8 cellular contexts compared by ENCODE assay signal in the genomic region with DNA sequence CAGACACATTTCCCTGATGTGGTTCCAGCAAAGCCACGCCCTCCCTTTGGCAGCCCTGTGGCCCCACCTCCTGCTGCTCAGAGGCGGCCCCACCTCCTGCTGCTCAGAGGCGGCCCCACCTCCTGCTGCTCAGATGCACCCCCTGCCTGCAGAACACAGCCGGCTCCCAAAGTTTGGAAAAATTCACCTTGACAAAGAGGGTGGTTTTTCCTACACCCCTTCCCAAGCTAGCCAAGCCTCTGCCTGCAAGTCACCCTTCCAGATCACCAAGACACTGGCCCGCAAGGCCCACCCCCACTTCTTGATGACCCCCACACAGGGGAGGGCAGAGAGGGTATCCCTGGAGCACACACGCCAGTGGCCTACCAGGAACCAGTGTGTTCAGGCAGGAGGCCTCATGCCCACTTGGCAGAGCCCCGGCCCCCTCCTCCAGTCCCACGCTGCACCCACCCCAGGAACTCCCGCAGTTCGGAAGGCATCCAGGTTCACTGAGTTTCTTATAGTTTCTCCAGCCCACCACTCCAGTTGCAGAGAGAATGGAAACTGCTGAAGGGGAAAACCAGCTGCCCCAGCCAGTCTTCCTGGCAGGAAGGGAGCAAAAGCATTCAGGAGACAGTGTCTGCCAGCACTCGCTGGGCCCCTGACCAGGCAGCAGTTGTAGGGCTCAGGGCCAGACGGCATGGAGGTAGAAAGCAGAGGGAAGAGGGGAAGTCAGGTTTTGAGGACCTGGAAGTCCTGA. TPM values are rescaled to one million over a fixed set of nuclear protein-coding genes. Genes with fewer than 3 reads are reported as not detected.
DNase-seq lines count a peak whose midpoint lies in the region; ATAC-seq and TF ChIP-seq lines count a peak whose summit lies in the region.

No MANE protein-coding gene starts in this region.

- H3K9me3 ChIP-seq in BE2C (no peaks in the 10 kb centered on the region), endodermal cell (ENCODE audit: control insufficient read depth, low read length) (no peaks in the 10 kb centered on the region), muscle layer of colon (ENCODE audit: low read length) (no peaks in the 10 kb centered on the region)

- H3F3A ChIP-seq in GM23338 (replicated peaks; ENCODE audit: low read depth), result peaks cover 31% of the 10 kb centered on the region

- H2AFZ ChIP-seq in GM23338, result no peak overlapping the region

- H3K9me2 ChIP-seq in GM23338 (ENCODE audit: insufficient read depth), result no peaks in the 10 kb centered on the region

- H3K79me2 ChIP-seq in GM23338 (replicated peaks; ENCODE audit: insufficient read depth), result peaks cover 2% of the 10 kb centered on the region; the same call in 1 of the 2 replicates

- H3K4me2 ChIP-seq in GM23338, result peak overlapping the region; percentile 60

- H3K36me3 Mint-ChIP-seq in GM23338 (ENCODE audit: low read depth), result peaks cover 56% of the 10 kb centered on the region
- H3K36me3 Mint-ChIP-seq in endodermal cell (ENCODE audit: low read depth), result peaks cover 32% of the 10 kb centered on the region

- H3K27me3 Mint-ChIP-seq in GM23338 (ENCODE audit: insufficient read depth, low read depth, poor library complexity) (peaks cover 34% of the 10 kb centered on the region), endodermal cell (ENCODE audit: insufficient read depth) (peaks cover 35% of the 10 kb centered on the region)

- H3K9ac ChIP-seq in endodermal cell (ENCODE audit: extremely low read depth, low read length, poor library complexity, severe bottlenecking) (no peak overlapping the region), muscle layer of colon (ENCODE audit: low read length) (no peak overlapping the region)

- peaks cover 20% of the 10 kb centered on the region for H3K27me3 ChIP-seq in BE2C
- H3K27me3 ChIP-seq in GM23338 (ENCODE audit: insufficient read depth), result peaks cover 4% of the 10 kb centered on the region; the same call in 1 of the 2 replicates
- H3K27me3 ChIP-seq in endodermal cell (ENCODE audit: control insufficient read depth, insufficient read depth, low read length, poor library complexity, severe bottlenecking), result peaks cover 34% of the 10 kb centered on the region
- H3K27me3 ChIP-seq in muscle layer of colon (ENCODE audit: control insufficient read depth in 1 of 2, insufficient read depth in 2 of 2, low read length in 2 of 2), result peaks cover 0 to 30% of the 10 kb centered on the region in 2 donors

- H3K4me1 ChIP-seq in BE2C (peaks cover 5% of the 10 kb centered on the region; the same call in 1 of the 2 replicates), GM23338 (ENCODE audit: insufficient read depth) (peaks cover 34% of the 10 kb centered on the region), endodermal cell (ENCODE audit: control insufficient read depth, insufficient read depth, low read length) (no peaks in the 10 kb centered on the region), muscle layer of colon (ENCODE audit: insufficient read depth, low read length) (peaks cover 26% of the 10 kb centered on the region)

- 75 to 89% methylated on average over 6 to 12 of the region's 12 CpGs for WGBS in endodermal cell (ENCODE audit: insufficient coverage in 1 of 2, insufficient read length in 1 of 2), 2 experiments

- H3K27ac Mint-ChIP-seq in GM23338 (peak overlapping the region; percentile 95), endodermal cell (peak overlapping the region; percentile 85)

- ATAC-seq in GM23338 (peak; percentile 1), HG02678 (IDR thresholded peaks at IDR 0.05; ENCODE audit: unreplicated experiment) (no peak)

- peak; percentile 95 for DNase-seq in BE2C
- peak; percentile 53 for DNase-seq in GM23338 (ENCODE audit: low spot score)
- DNase-seq in NCI-H774 (lab: John Stamatoyannopoulos, UW), result peak; percentile 73
- DNase-seq in activated CD8-positive, alpha-beta memory T cell treated with anti-CD3 and anti-CD28 coated beads for 24 hours, result peak; percentile 85
- peak; percentile 77 for DNase-seq in endodermal cell
- peak; percentile 28 to 66 for DNase-seq in stimulated activated CD8-positive, alpha-beta memory T cell treated with anti-CD3 and anti-CD28 coated beads, Interleukin-7, amount 100 ng/mL, for 1 hour (ENCODE audit: low read depth in 2 of 2)

- TF ChIP-seq CTCF in BE2C (IDR thresholded peaks at IDR 0.05; ENCODE audit: low read depth, low read length) (peak; percentile 61), GM23338 (conservative IDR thresholded peaks at IDR 0.05; ENCODE audit: low read depth in 2 of 2) (peak; percentile 24 to 46; a peak in 3 of 4 replicates), endodermal cell (conservative IDR thresholded peaks at IDR 0.05) (peak; percentile 39)

- H4K20me1 ChIP-seq in GM23338 (replicated peaks; ENCODE audit: insufficient read depth), result peaks cover 23% of the 10 kb centered on the region

- no peaks in the 10 kb centered on the region for H3K36me3 ChIP-seq in BE2C
- peaks cover 9% of the 10 kb centered on the region; the same call in 1 of the 2 replicates for H3K36me3 ChIP-seq in GM23338 (ENCODE audit: insufficient read depth)
- peaks cover 25% of the 10 kb centered on the region for H3K36me3 ChIP-seq in endodermal cell (ENCODE audit: control insufficient read depth, insufficient read depth, low read length)
- peaks cover 5% of the 10 kb centered on the region for H3K36me3 ChIP-seq in muscle layer of colon (ENCODE audit: insufficient read depth, low read length)

- H3K4me3 ChIP-seq in BE2C (ENCODE audit: low read depth, low read length) (no peak overlapping the region), GM23338 (peak overlapping the region; percentile 23; the same call in 1 of the 2 replicates), endodermal cell (ENCODE audit: low read length) (no peak overlapping the region), muscle layer of colon (ENCODE audit: low read depth in 1 of 2, low read length in 2 of 2) (peak overlapping the region in 1 of 2 donors; percentile 30)

- no peak overlapping the region; the same call in 2 of the 3 replicates for H3K4me3 Mint-ChIP-seq in GM23338
- no peak overlapping the region for H3K4me3 Mint-ChIP-seq in endodermal cell

- H3K27ac ChIP-seq in GM23338 (ENCODE audit: low read depth), result peak overlapping the region; percentile 66; the same call in 1 of the 2 replicates
- no peak overlapping the region for H3K27ac ChIP-seq in endodermal cell (ENCODE audit: low read depth, low read length)
- peak overlapping the region; percentile 63 for H3K27ac ChIP-seq in muscle layer of colon (ENCODE audit: low read depth, low read length)

- peaks cover 60% of the 10 kb centered on the region for H3K4me1 Mint-ChIP-seq in GM23338
- peaks cover 26% of the 10 kb centered on the region for H3K4me1 Mint-ChIP-seq in endodermal cell

- no peaks in the 10 kb centered on the region; the same call in 1 of the 3 replicates for H3K9me3 Mint-ChIP-seq in GM23338
- no peaks in the 10 kb centered on the region for H3K9me3 Mint-ChIP-seq in endodermal cell

TF ChIP-seq in GM23338, 12 proteins besides CTCF, POLR2A, EP300 and RAD21:
- peak; percentile 21; the same call in 1 of the 2 replicates for TF ChIP-seq POLR2AphosphoS5 (IDR thresholded peaks at IDR 0.05; ENCODE audit: low read depth)
- TF ChIP-seq EZH2 (IDR thresholded peaks at IDR 0.05; ENCODE audit: low read depth, unreplicated experiment), result no peak

RNA-seq across cellular contexts. Expression of a gene that starts 2.3 kb away (rescaled TPM):
- polyA plus RNA-seq in BE2C (2012; ENCODE audit: insufficient read depth, insufficient read length, low read depth), result 0.51 TPM
- 45.2 and 62.6 TPM in 2 replicates for total RNA-seq in GM23338 (2014; rRNA removed; shearing (Covaris generic))
- 21.4 and 22.7 TPM in 2 replicates for polyA plus RNA-seq in GM23338 (2016; fragmentation: Nextera tagmentation; extraction: Ambion mirVana)
- 10 to 100 TPM in 1 of 2 donors, 1 to 10 TPM in 1; 5.8 to 15.6 TPM for total RNA-seq in endodermal cell
- polyA plus RNA-seq in endodermal cell (2013, experiment 1 of 2), result 4.1 TPM
- 3.1 TPM for polyA plus RNA-seq in endodermal cell (2013, experiment 2 of 2)

RNA-seq across cellular contexts. Expression of a gene that starts 15.6 kb away (rescaled TPM):
- 14.2 TPM for polyA plus RNA-seq in BE2C (2012; ENCODE audit: insufficient read depth, insufficient read length, low read depth)
- 586 and 671 TPM in 2 replicates for total RNA-seq in GM23338 (2014; rRNA removed; shearing (Covaris generic))
- 246 and 279 TPM in 2 replicates for polyA plus RNA-seq in GM23338 (2016; fragmentation: Nextera tagmentation; extraction: Ambion mirVana)
- 100 to 1,000 TPM; 284 to 598 TPM for total RNA-seq in endodermal cell
- polyA plus RNA-seq in endodermal cell (2013, experiment 1 of 2), result 211 TPM
- 185 TPM for polyA plus RNA-seq in endodermal cell (2013, experiment 2 of 2)
